In genomic region chr1:29643838-29644440, GRCh38 we compare ENCODE assay signal across 12 cellular contexts.
DNase-seq lines count a peak whose midpoint lies in the region; ATAC-seq, FAIRE-seq and TF ChIP-seq lines count a peak whose summit lies in the region.
"Had no signal": no experiment of that assay in that cellular context is flagged by ENCODE, and none has a peak within 500 bp of the region (broad histone marks: within the 10 kb centered on the region; RNA-seq: fewer than 3 reads in every experiment).

No MANE protein-coding gene starts in this region.

- no peaks in the 10 kb centered on the region for H3K79me2 ChIP-seq in K562 (ENCODE audit: control insufficient read depth, insufficient read depth, low read length)

- no peak overlapping the region for H3K4me2 ChIP-seq in K562 (ENCODE audit: insufficient read depth, low read length)

- H3K4me1 ChIP-seq in K562 (replicated peaks in 1 of 2; ENCODE audit: control insufficient read depth in 2 of 2, insufficient read depth in 2 of 2, low read length in 2 of 2) (no peaks in the 10 kb centered on the region), pancreas (no peaks in the 10 kb centered on the region)

- FAIRE-seq in RCC 7860 (lab: Jason Lieb, UNC) (peak; percentile 59), K562 (lab: Jason Lieb, UNC) (no peak), pancreas (lab: Jason Lieb, UNC) (peak; percentile 64)

- no TSS peak for BruUV-seq in K562 (replicated peaks; lab: Mats Ljungman, UMichigan)

- H3K9me3 ChIP-seq in K562 (replicated peaks; ENCODE audit: control insufficient read depth, insufficient read depth, low read depth, low read length) (no peaks in the 10 kb centered on the region), pancreas (no peaks in the 10 kb centered on the region)

- H3K27me3 ChIP-seq in K562 (ENCODE audit: control insufficient read depth in 2 of 2, insufficient read depth in 2 of 2, low read length in 2 of 2) (peaks cover 4 to 25% of the 10 kb centered on the region in 2 experiments; a peak in 3 of 5 replicates), pancreas (no peaks in the 10 kb centered on the region)

- in situ Hi-C loops in K562 (cut with MboI), result no loop called here

- H3K9me1 ChIP-seq in K562 (ENCODE audit: control insufficient read depth, insufficient read depth, low read length), result no peaks in the 10 kb centered on the region

- H3K27ac ChIP-seq in K562 (ENCODE audit: extremely low read depth, low read depth, low read length) (no peak overlapping the region), pancreas (no peak overlapping the region)

- H3K36me3 ChIP-seq in K562 (ENCODE audit: control insufficient read depth, insufficient read depth, low read length) (no peaks in the 10 kb centered on the region), pancreas (no peaks in the 10 kb centered on the region)

- POLR2A ChIA-PET in K562 (lab: Yijun Ruan, JAX), result interaction anchor here (0.7 to 1.0 kb wide), 2 partner anchors 20 to 708 kb away, joined by 3 read pairs; no protein-coding TSS in a partner anchor

- no peak for TF ChIP-seq EP300 in K562 (IDR thresholded peaks at IDR 0.05; ENCODE audit: low read length)

- TF ChIP-seq RAD21 in K562 (CRISPR knock-in tag; conservative IDR thresholded peaks at IDR 0.05 in 1 of 2, IDR thresholded peaks at IDR 0.05 in 1 of 2), result no peak

- H2AFZ ChIP-seq in K562 (ENCODE audit: low read depth, low read length), result no peak overlapping the region

- no peak overlapping the region for H3K9ac ChIP-seq in K562 (ENCODE audit: insufficient read depth in 1 of 2, low read depth in 2 of 2, low read length in 2 of 2)

- TF ChIP-seq POLR2A in K562 (conservative IDR thresholded peaks at IDR 0.05), result no peak

- H4K20me1 ChIP-seq in K562 (replicated peaks; ENCODE audit: control insufficient read depth, insufficient read depth, low read length), result no peaks in the 10 kb centered on the region

- ATAC-seq in K562 (no peak), pancreas (no peak)
- ATAC-seq: CD8-positive, alpha-beta T cell had no signal

- H3K4me3 ChIP-seq in K562 (no peak overlapping the region), pancreas (no peak overlapping the region)

- no peak for DNase-seq in RCC 7860 (ENCODE audit: low spot score)
- DNase-seq in K562 (ENCODE audit: extremely low read depth in 1 of 4, low spot score in 3 of 4), result no peak
- DNase-seq in islet precursor cell, result peak; percentile 17
- no peak for DNase-seq in pancreas
- no peak for DNase-seq in amniotic stem cell (lab: John Stamatoyannopoulos, UW)
- no peak for DNase-seq in DMS114 treated with DMSO at 0.1 percent for 48 hours (lab: John Stamatoyannopoulos, UW; ENCODE audit: unreplicated experiment)
- DNase-seq: CD8-positive, alpha-beta T cell; COR-L47; DMS53; GF-D8; HCEC 1CT; HFFc6 had no signal

- TF ChIP-seq CTCF in K562 (IDR thresholded peaks at IDR 0.05 in 2 of 3, conservative IDR thresholded peaks at IDR 0.05 in 1 of 3; ENCODE audit: insufficient read depth in 2 of 3, low read depth in 1 of 3, low read length in 3 of 3), result no peak
- no peak for TF ChIP-seq CTCF in pancreas (IDR thresholded peaks at IDR 0.05)

- CTCF ChIA-PET in K562 (lab: Yijun Ruan, JAX; ENCODE audit: low intra/inter-chr PET ratio), result no interaction called here

- WGBS in K562 (ENCODE audit: insufficient coverage, low coverage, missing lambda C conversion rate), result 0% methylated on average over 1 of the region's 1 CpG
- WGBS in pancreas, 2 donors, result 86 to 94% methylated on average over 1 of the region's 1 CpG

- intact Hi-C loops in K562 (cut with micrococcal nuclease) (no loop called here), pancreas (cut with DNase I) (no loop called here)

TF ChIP-seq in K562, 482 proteins besides CTCF, POLR2A, EP300 and RAD21:
- TF ChIP-seq, protein P1, sequence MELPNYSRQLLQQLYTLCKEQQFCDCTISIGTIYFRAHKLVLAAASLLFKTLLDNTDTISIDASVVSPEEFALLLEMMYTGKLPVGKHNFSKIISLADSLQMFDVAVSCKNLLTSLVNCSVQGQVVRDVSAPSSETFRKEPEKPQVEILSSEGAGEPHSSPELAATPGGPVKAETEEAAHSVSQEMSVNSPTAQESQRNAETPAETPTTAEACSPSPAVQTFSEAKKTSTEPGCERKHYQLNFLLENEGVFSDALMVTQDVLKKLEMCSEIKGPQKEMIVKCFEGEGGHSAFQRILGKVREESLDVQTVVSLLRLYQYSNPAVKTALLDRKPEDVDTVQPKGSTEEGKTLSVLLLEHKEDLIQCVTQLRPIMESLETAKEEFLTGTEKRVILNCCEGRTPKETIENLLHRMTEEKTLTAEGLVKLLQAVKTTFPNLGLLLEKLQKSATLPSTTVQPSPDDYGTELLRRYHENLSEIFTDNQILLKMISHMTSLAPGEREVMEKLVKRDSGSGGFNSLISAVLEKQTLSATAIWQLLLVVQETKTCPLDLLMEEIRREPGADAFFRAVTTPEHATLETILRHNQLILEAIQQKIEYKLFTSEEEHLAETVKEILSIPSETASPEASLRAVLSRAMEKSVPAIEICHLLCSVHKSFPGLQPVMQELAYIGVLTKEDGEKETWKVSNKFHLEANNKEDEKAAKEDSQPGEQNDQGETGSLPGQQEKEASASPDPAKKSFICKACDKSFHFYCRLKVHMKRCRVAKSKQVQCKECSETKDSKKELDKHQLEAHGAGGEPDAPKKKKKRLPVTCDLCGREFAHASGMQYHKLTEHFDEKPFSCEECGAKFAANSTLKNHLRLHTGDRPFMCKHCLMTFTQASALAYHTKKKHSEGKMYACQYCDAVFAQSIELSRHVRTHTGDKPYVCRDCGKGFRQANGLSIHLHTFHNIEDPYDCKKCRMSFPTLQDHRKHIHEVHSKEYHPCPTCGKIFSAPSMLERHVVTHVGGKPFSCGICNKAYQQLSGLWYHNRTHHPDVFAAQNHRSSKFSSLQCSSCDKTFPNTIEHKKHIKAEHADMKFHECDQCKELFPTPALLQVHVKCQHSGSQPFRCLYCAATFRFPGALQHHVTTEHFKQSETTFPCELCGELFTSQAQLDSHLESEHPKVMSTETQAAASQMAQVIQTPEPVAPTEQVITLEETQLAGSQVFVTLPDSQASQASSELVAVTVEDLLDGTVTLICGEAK (IDR thresholded peaks at IDR 0.05), result peak; percentile 88
- TF ChIP-seq, protein P1 (CRISPR knock-in tag; IDR thresholded peaks at IDR 0.05), result peak; percentile 66; the same call in 1 of the 2 replicates
- no peak for TF ChIP-seq PHB2 (IDR thresholded peaks at IDR 0.05; ENCODE audit: low read depth)
